In the genomic region with DNA sequence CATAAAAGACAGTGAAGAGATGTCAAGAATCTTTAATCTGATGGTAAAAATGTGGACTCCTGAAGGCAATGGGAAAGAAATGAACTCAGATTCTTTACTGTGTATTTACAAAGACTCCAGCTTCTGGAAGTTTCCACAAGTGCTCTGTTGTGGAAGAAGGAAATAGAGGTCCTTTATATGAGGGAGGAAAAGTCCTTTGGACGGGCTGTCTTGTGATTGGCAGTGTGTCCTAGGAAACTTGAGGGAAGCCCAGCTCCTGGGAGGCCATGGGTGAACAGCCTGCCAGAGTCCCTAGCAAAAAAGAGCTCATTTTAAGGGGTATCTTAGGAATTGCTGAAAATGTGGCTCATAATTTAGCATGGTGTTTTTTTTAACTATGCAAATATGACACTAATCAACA, we compare ENCODE assay signal across 25 cellular contexts.
"Had no signal": no experiment of that assay in that cellular context is flagged by ENCODE, and none has a peak within 500 bp of the region (broad histone marks: within the 10 kb centered on the region; RNA-seq: fewer than 3 reads in every experiment).

No MANE protein-coding gene starts in this region.

- ATAC-seq: activated CD4-positive, CD25-positive, alpha-beta regulatory T cell treated with anti-CD3 and anti-CD28 coated beads, Interleukin-2, amount 50 U/mL, for 24 hours; activated CD8-positive, alpha-beta memory T cell treated with anti-CD3 and anti-CD28 coated beads, Interleukin-2, amount 10 ng/mL, durations not matched to agents 7 days and 5 days; activated CD8-positive, alpha-beta T cell treated with anti-CD3 and anti-CD28 coated beads for 36 hours; left lobe of liver; psoas muscle; right cardiac atrium; SK-N-SH treated with all-trans-retinoic acid at 6 μM for 48 hours had no signal

- H3K27ac ChIP-seq: brain microvascular endothelial cell, colonic mucosa, ovary, psoas muscle, stomach, suprapubic skin, tibial nerve, VCaP had no signal

- H3K27ac Mint-ChIP-seq: activated CD4-positive, alpha-beta T cell treated with anti-CD3 and anti-CD28 coated beads, Interleukin-2, amount 10 ng/mL, durations not matched to agents 24 days and 14 days; activated CD8-positive, alpha-beta memory T cell treated with anti-CD3 and anti-CD28 coated beads, Interleukin-2, amount 10 ng/mL, durations not matched to agents 7 days and 5 days; activated CD8-positive, alpha-beta T cell treated with anti-CD3 and anti-CD28 coated beads for 36 hours; activated naive CD4-positive, alpha-beta T cell treated with anti-CD3 and anti-CD28 coated beads, Interleukin-2, amount 10 ng/mL, durations not matched to agents 7 days and 5 days; endodermal cell; memory B cell; T-helper 2 cell treated with Interferon-gamma antibody and Interleukin-4, amounts not matched to agents 5 μg/mL and 100 μg/mL, for 36 hours had no signal

- H3K36me3 Mint-ChIP-seq: activated CD8-positive, alpha-beta memory T cell treated with anti-CD3 and anti-CD28 coated beads, Interleukin-2, amount 10 ng/mL, durations not matched to agents 7 days and 5 days; activated naive CD4-positive, alpha-beta T cell treated with anti-CD3 and anti-CD28 coated beads, Interleukin-2, amount 10 ng/mL, durations not matched to agents 7 days and 5 days had no signal

- DNase-seq: activated CD4-positive, alpha-beta T cell treated with anti-CD3 and anti-CD28 coated beads, Interleukin-2, amount 10 ng/mL, durations not matched to agents 24 days and 14 days; activated CD8-positive, alpha-beta memory T cell treated with anti-CD3 and anti-CD28 coated beads, Interleukin-2, amount 10 ng/mL, durations not matched to agents 7 days and 5 days; activated CD8-positive, alpha-beta T cell treated with anti-CD3 and anti-CD28 coated beads for 36 hours; activated effector memory CD4-positive, alpha-beta T cell treated with anti-CD3 and anti-CD28 coated beads, Interleukin-2, amount 50 U/mL, for 16 hours; activated naive CD4-positive, alpha-beta T cell treated with anti-CD3 and anti-CD28 coated beads, Interleukin-2, amount 10 ng/mL, durations not matched to agents 7 days and 5 days; activated T-cell treated with anti-CD3 and anti-CD28 coated beads for 4 hours; brain microvascular endothelial cell; central memory CD4-positive, alpha-beta T cell; colonic mucosa; endodermal cell; foreskin fibroblast; kidney; ovary; psoas muscle; right cardiac atrium; stimulated activated CD4-positive, alpha-beta T cell treated with anti-CD3 and anti-CD28 coated beads, Interleukin-4, amount 100 ng/mL, for 4 hours; stomach had no signal

- H3K9me3 Mint-ChIP-seq: activated CD4-positive, alpha-beta T cell treated with anti-CD3 and anti-CD28 coated beads, Interleukin-2, amount 10 ng/mL, durations not matched to agents 24 days and 14 days; activated CD8-positive, alpha-beta T cell treated with anti-CD3 and anti-CD28 coated beads for 36 hours; activated naive CD4-positive, alpha-beta T cell treated with anti-CD3 and anti-CD28 coated beads, Interleukin-2, amount 10 ng/mL, durations not matched to agents 7 days and 5 days; memory B cell; T-helper 2 cell treated with Interferon-gamma antibody and Interleukin-4, amounts not matched to agents 5 μg/mL and 100 μg/mL, for 36 hours had no signal

- H3K4me3 Mint-ChIP-seq: activated CD4-positive, alpha-beta T cell treated with anti-CD3 and anti-CD28 coated beads, Interleukin-2, amount 10 ng/mL, durations not matched to agents 24 days and 14 days; activated CD8-positive, alpha-beta memory T cell treated with anti-CD3 and anti-CD28 coated beads, Interleukin-2, amount 10 ng/mL, durations not matched to agents 7 days and 5 days; activated CD8-positive, alpha-beta T cell treated with anti-CD3 and anti-CD28 coated beads for 36 hours; activated naive CD4-positive, alpha-beta T cell treated with anti-CD3 and anti-CD28 coated beads, Interleukin-2, amount 10 ng/mL, durations not matched to agents 7 days and 5 days; endodermal cell; memory B cell; T-helper 2 cell treated with Interferon-gamma antibody and Interleukin-4, amounts not matched to agents 5 μg/mL and 100 μg/mL, for 36 hours had no signal
